11 cellular contexts compared by ENCODE assay signal in the genomic region with DNA sequence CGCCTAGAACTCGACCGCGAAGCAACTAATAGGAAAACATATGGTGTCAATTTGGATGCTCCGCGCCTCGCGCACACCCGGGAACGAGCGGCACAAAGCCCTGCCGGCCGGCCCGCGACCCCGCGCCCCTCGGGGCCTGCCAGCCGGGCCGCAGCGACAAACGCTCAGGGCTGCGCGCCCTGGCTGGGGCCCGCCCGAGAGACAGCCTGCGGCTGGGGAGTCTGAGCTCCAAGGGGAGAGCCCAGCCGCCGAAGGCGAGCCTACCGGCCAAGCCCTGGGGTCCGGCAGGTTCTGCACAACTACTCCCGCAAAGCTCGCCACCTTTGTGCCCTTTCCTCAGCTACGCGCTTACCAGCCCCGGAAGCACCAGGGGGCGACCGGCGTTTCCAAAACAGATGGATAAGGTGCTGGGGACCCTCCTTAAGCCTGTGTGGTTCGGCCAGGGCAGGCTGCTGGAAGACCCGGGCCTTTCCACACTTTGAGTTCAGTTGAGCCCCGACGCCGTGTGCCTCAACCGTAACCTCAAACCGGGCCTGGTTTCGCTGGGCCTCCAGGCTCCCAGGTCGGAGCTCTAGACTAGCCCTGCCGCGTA. TPM values are rescaled to one million over a fixed set of nuclear protein-coding genes. Genes with fewer than 3 reads are reported as not detected.
A peak's percentile ranks its signal among the peaks of the same experiment; 100 is the strongest.
DNase-seq lines count a peak whose midpoint lies in the region; ATAC-seq, FAIRE-seq and TF ChIP-seq lines count a peak whose summit lies in the region.
"Had no signal": no experiment of that assay in that cellular context is flagged by ENCODE, and none has a peak within 500 bp of the region (broad histone marks: within the 10 kb centered on the region; RNA-seq: fewer than 3 reads in every experiment).

No MANE protein-coding gene starts in this region.

- H3K9me3 ChIP-seq in keratinocyte (ENCODE audit: control insufficient read depth, low read depth, low read length) (no peaks in the 10 kb centered on the region), vagina (no peaks in the 10 kb centered on the region), MG63 (no peaks in the 10 kb centered on the region)
- H3K9me3 ChIP-seq: testis had no signal

- H3K27me3 ChIP-seq in keratinocyte (ENCODE audit: control insufficient read depth, extremely low read depth, insufficient read depth, low read length) (peaks cover 97% of the 10 kb centered on the region), vagina (peaks cover 55% of the 10 kb centered on the region), MG63 (no peaks in the 10 kb centered on the region)

- no peak for ATAC-seq in stimulated activated naive CD8-positive, alpha-beta T cell treated with anti-CD3 and anti-CD28 coated beads, Interleukin-15, Interleukin-2, amounts not matched to agents 100 U/mL and 50 U/mL, for 24 hours
- no peak for ATAC-seq in activated naive CD8-positive, alpha-beta T cell treated with anti-CD3 and anti-CD28 coated beads, Interleukin-2, amount 10 ng/mL, durations not matched to agents 7 days and 5 days (ENCODE audit: low read depth)

- peak overlapping the region; percentile 41 for H3K4me2 ChIP-seq in keratinocyte (ENCODE audit: control insufficient read depth, extremely low read depth, insufficient read depth, low read depth, low read length)

- H3K9me1 ChIP-seq in keratinocyte (ENCODE audit: control insufficient read depth, extremely low read depth, insufficient read depth, low read length): no peaks in the 10 kb centered on the region

- peaks cover 18% of the 10 kb centered on the region for H3K36me3 Mint-ChIP-seq in stimulated activated naive CD8-positive, alpha-beta T cell treated with anti-CD3 and anti-CD28 coated beads, Interleukin-15, Interleukin-2, amounts not matched to agents 100 ng/mL and 50 ng/mL, for 24 hours (ENCODE audit: low read depth)
- H3K36me3 Mint-ChIP-seq in activated naive CD8-positive, alpha-beta T cell treated with anti-CD3 and anti-CD28 coated beads, Interleukin-2, amount 10 ng/mL, durations not matched to agents 7 days and 5 days: peaks cover 2% of the 10 kb centered on the region

- H3K4me3 Mint-ChIP-seq in stimulated activated naive CD8-positive, alpha-beta T cell treated with anti-CD3 and anti-CD28 coated beads, Interleukin-15, Interleukin-2, amounts not matched to agents 100 ng/mL and 50 ng/mL, for 24 hours: peak overlapping the region; percentile 57
- peak overlapping the region; percentile 57 for H3K4me3 Mint-ChIP-seq in activated naive CD8-positive, alpha-beta T cell treated with anti-CD3 and anti-CD28 coated beads, Interleukin-2, amount 10 ng/mL, durations not matched to agents 7 days and 5 days

- no peak overlapping the region for H3K27ac Mint-ChIP-seq in stimulated activated naive CD8-positive, alpha-beta T cell treated with anti-CD3 and anti-CD28 coated beads, Interleukin-15, Interleukin-2, amounts not matched to agents 100 ng/mL and 50 ng/mL, for 24 hours
- no peak overlapping the region for H3K27ac Mint-ChIP-seq in activated naive CD8-positive, alpha-beta T cell treated with anti-CD3 and anti-CD28 coated beads, Interleukin-2, amount 10 ng/mL, durations not matched to agents 7 days and 5 days

- peaks cover 7% of the 10 kb centered on the region for H3K9me3 Mint-ChIP-seq in stimulated activated naive CD8-positive, alpha-beta T cell treated with anti-CD3 and anti-CD28 coated beads, Interleukin-15, Interleukin-2, amounts not matched to agents 100 ng/mL and 50 ng/mL, for 24 hours
- H3K9me3 Mint-ChIP-seq in activated naive CD8-positive, alpha-beta T cell treated with anti-CD3 and anti-CD28 coated beads, Interleukin-2, amount 10 ng/mL, durations not matched to agents 7 days and 5 days: peaks cover 6% of the 10 kb centered on the region

- H3K27ac ChIP-seq in keratinocyte (ENCODE audit: control insufficient read depth, insufficient read depth, low read length): no peak overlapping the region
- no peak overlapping the region for H3K27ac ChIP-seq in vagina
- H3K27ac ChIP-seq: testis had no signal

- H3K4me3 ChIP-seq in keratinocyte (ENCODE audit: control insufficient read depth in 2 of 3, extremely low read depth in 1 of 3, insufficient read depth in 2 of 3, low read depth in 1 of 3, low read length in 3 of 3): no peak overlapping the region
- no peak overlapping the region for H3K4me3 ChIP-seq in vagina
- no peak overlapping the region for H3K4me3 ChIP-seq in MG63
- H3K4me3 ChIP-seq: testis had no signal

- H2AFZ ChIP-seq in keratinocyte (ENCODE audit: control insufficient read depth, low read length): no peak overlapping the region

- no peaks in the 10 kb centered on the region for H3K79me2 ChIP-seq in keratinocyte (ENCODE audit: control insufficient read depth, insufficient read depth, low read length)

- no peak overlapping the region for H3K9ac ChIP-seq in keratinocyte (ENCODE audit: control insufficient read depth, extremely low read depth, insufficient read depth, low read length)

- POLR2A ChIA-PET in activated naive CD8-positive, alpha-beta T cell treated with anti-CD3 and anti-CD28 coated beads, Interleukin-2, amount 10 ng/mL, durations not matched to agents 7 days and 5 days (lab: Charles Lee): interaction anchor here (0.6 kb wide), 1 partner anchor 16 kb away, joined by 6 read pairs; no protein-coding TSS in a partner anchor

- H3K4me1 ChIP-seq in keratinocyte (ENCODE audit: control insufficient read depth, extremely low read depth, insufficient read depth, low read length): no peaks in the 10 kb centered on the region
- H3K4me1 ChIP-seq in vagina: peaks cover 27% of the 10 kb centered on the region

- intact Hi-C loops in vagina (cut with DNase I): no loop called here

- TF ChIP-seq CTCF in keratinocyte (optimal IDR thresholded peaks at IDR 0.05 in 1 of 3, IDR thresholded peaks at IDR 0.05 in 1 of 3, conservative IDR thresholded peaks at IDR 0.05 in 1 of 3; ENCODE audit: extremely low read depth in 1 of 3, insufficient read depth in 2 of 3, low read length in 3 of 3): no peak
- TF ChIP-seq CTCF in vagina (IDR thresholded peaks at IDR 0.05): no peak

- no peak for FAIRE-seq in keratinocyte (lab: Jason Lieb, UNC)
- no peak for FAIRE-seq in GM12891 (lab: Jason Lieb, UNC)
- FAIRE-seq: H54 had no signal

- no peak for DNase-seq in stimulated activated naive CD8-positive, alpha-beta T cell treated with anti-CD3 and anti-CD28 coated beads, Interleukin-15, Interleukin-2, amounts not matched to agents 100 U/mL and 50 U/mL, for 24 hours
- no peak for DNase-seq in activated naive CD8-positive, alpha-beta T cell treated with anti-CD3 and anti-CD28 coated beads, Interleukin-2, amount 10 ng/mL, durations not matched to agents 7 days and 5 days
- DNase-seq in keratinocyte (ENCODE audit: low read depth, low spot score) (no peak), vagina (ENCODE audit: extremely low spot score in 2 of 2) (peak; percentile 40 to 70), kidney tubule cell (ENCODE audit: low spot score) (no peak), MG63 (no peak), GM12891 (ENCODE audit: insufficient read length, low spot score) (no peak)
- DNase-seq: NCI-H1105 treated with DMSO at 0.1 percent for 48 hours, testis had no signal

- H3K4me1 Mint-ChIP-seq in stimulated activated naive CD8-positive, alpha-beta T cell treated with anti-CD3 and anti-CD28 coated beads, Interleukin-15, Interleukin-2, amounts not matched to agents 100 ng/mL and 50 ng/mL, for 24 hours (ENCODE audit: low read depth): peaks cover 41% of the 10 kb centered on the region
- H3K4me1 Mint-ChIP-seq in activated naive CD8-positive, alpha-beta T cell treated with anti-CD3 and anti-CD28 coated beads, Interleukin-2, amount 10 ng/mL, durations not matched to agents 7 days and 5 days: peaks cover 25% of the 10 kb centered on the region

- H4K20me1 ChIP-seq in keratinocyte (ENCODE audit: control insufficient read depth, extremely low read depth, insufficient read depth, low read length): peaks cover 3% of the 10 kb centered on the region

- no peaks in the 10 kb centered on the region for H3K36me3 ChIP-seq in keratinocyte (ENCODE audit: control insufficient read depth in 2 of 2, extremely low read depth in 1 of 2, insufficient read depth in 2 of 2, low read length in 2 of 2)
- H3K36me3 ChIP-seq in vagina: no peaks in the 10 kb centered on the region
- peaks cover 15% of the 10 kb centered on the region for H3K36me3 ChIP-seq in MG63

- peaks cover 85% of the 10 kb centered on the region for H3K27me3 Mint-ChIP-seq in stimulated activated naive CD8-positive, alpha-beta T cell treated with anti-CD3 and anti-CD28 coated beads, Interleukin-15, Interleukin-2, amounts not matched to agents 100 ng/mL and 50 ng/mL, for 24 hours
- peaks cover 93% of the 10 kb centered on the region for H3K27me3 Mint-ChIP-seq in activated naive CD8-positive, alpha-beta T cell treated with anti-CD3 and anti-CD28 coated beads, Interleukin-2, amount 10 ng/mL, durations not matched to agents 7 days and 5 days

- no peak for TF ChIP-seq POLR2A in vagina (IDR thresholded peaks at IDR 0.05)
- TF ChIP-seq POLR2A in GM12891 (IDR thresholded peaks at IDR 0.05; ENCODE audit: low read depth, low read length): no peak

- dilution Hi-C loops in keratinocyte (cut with MboI; ENCODE audit: extremely low pct_ligation_motif_present, low sequenced_read_pairs): no loop called here

TF ChIP-seq in GM12891, 5 proteins besides CTCF, POLR2A, EP300 and RAD21:
- TF ChIP-seq POLR2AphosphoS5 (IDR thresholded peaks at IDR 0.05; ENCODE audit: low read depth, low read length): no peak
- no peak for TF ChIP-seq SPI1 (IDR thresholded peaks at IDR 0.05; ENCODE audit: low read depth, low read length)
- no peak for TF ChIP-seq PAX5 (IDR thresholded peaks at IDR 0.05; ENCODE audit: insufficient read depth, low read length, severe bottlenecking)
- TF ChIP-seq POU2F2 (IDR thresholded peaks at IDR 0.05; ENCODE audit: low read depth, low read length): no peak
- no peak for TF ChIP-seq TAF1 (IDR thresholded peaks at IDR 0.05; ENCODE audit: low read depth, low read length)

RNA-seq across cellular contexts. Expression of a gene that starts 6.0 kb away (rescaled TPM):
- not detected for total RNA-seq in activated naive CD8-positive, alpha-beta T cell treated with anti-CD3 and anti-CD28 coated beads, Interleukin-2, amount 10 ng/mL, durations not matched to agents 7 days and 5 days
- polyA plus RNA-seq in keratinocyte: 0.12 to 0.15 TPM in 2 of 3 replicates, not detected in the other
- not detected for polyA plus RNA-seq in keratinocyte (2011; ENCODE audit: low read depth)
- not detected in 2 replicates for polyA plus RNA-seq in keratinocyte (2011; cell fraction: cytosol; rRNA removed)
- 0.15 and 0.23 TPM in 2 replicates for polyA plus RNA-seq in keratinocyte (2011; cell fraction: nucleus; rRNA removed)
- polyA plus RNA-seq in keratinocyte (2012; ENCODE audit: low replicate concordance): not detected in 2 replicates
- not detected in 3 replicates for polyA minus RNA-seq in keratinocyte
- not detected for polyA minus RNA-seq in keratinocyte (2011; cell fraction: cytosol; rRNA and poly(A)+ RNA removed)
- polyA minus RNA-seq in keratinocyte (2011; cell fraction: nucleus; rRNA and poly(A)+ RNA removed): not detected in 2 replicates
- not detected for total RNA-seq in vagina
- 12.4 and 12.7 TPM in 2 replicates for total RNA-seq in MG63 (2014; rRNA removed; shearing (Covaris generic); ENCODE audit: low replicate concordance)
- not detected for polyA plus RNA-seq in GM12891 (2012; ENCODE audit: low read depth, missing spikeins)

Comparison
In these comparisons a context has a peak if more than half of its experiments do, and no peak if none do; other contexts are left out.
1. DNase-seq: peak in vagina (2 of 2); none in stimulated activated naive CD8-positive, alpha-beta T cell treated with anti-CD3 and anti-CD28 coated beads, Interleukin-15, Interleukin-2, amounts not matched to agents 100 U/mL and 50 U/mL, for 24 hours (single experiment), activated naive CD8-positive, alpha-beta T cell treated with anti-CD3 and anti-CD28 coated beads, Interleukin-2, amount 10 ng/mL, durations not matched to agents 7 days and 5 days (single experiment), keratinocyte (single experiment), kidney tubule cell (single experiment), MG63 (single experiment) and GM12891 (single experiment).
2. RNA of a gene that starts 6.0 kb away (total RNA-seq): 12.4 to 12.7 TPM in MG63; not detected in activated naive CD8-positive, alpha-beta T cell treated with anti-CD3 and anti-CD28 coated beads, Interleukin-2, amount 10 ng/mL, durations not matched to agents 7 days and 5 days and not detected in vagina (single experiment); every median in the first group is over 10 times any median in the second.